Comparison of ENCODE assay signal across 18 cellular contexts in genomic region chr13:24574847-24575246, GRCh38.
"Had no signal": no experiment of that assay in that cellular context is flagged by ENCODE, and none has a peak within 500 bp of the region (broad histone marks: within the 10 kb centered on the region; RNA-seq: fewer than 3 reads in every experiment).

No MANE protein-coding gene starts in this region.

- H3K9me3 Mint-ChIP-seq: type B pancreatic cell had no signal

- H3K27me3 Mint-ChIP-seq: type B pancreatic cell had no signal

- H3K36me3 Mint-ChIP-seq: type B pancreatic cell had no signal

- ATAC-seq: left colon; naive thymus-derived CD4-positive, alpha-beta T cell; sciatic nerve had no signal

- H3K27ac Mint-ChIP-seq: type B pancreatic cell had no signal

- H3K4me1 Mint-ChIP-seq: neural crest cell had no signal

- H3K4me3 Mint-ChIP-seq: naive thymus-derived CD4-positive, alpha-beta T cell; neural crest cell; type B pancreatic cell had no signal

- DNase-seq: dorsolateral prefrontal cortex; effector CD8-positive, alpha-beta T cell; foreskin melanocyte; head of caudate nucleus; hippocampal formation; left colon; mesendoderm; naive thymus-derived CD4-positive, alpha-beta T cell; posterior cingulate gyrus; spleen; stimulated activated CD4-positive, alpha-beta T cell treated with anti-CD3 and anti-CD28 coated beads, Interleukin-15, amount 100 ng/mL, for 24 hours; stimulated activated CD4-positive, alpha-beta T cell treated with anti-CD3 and anti-CD28 coated beads, Interleukin-1b, Interleukin-23, amount 100 ng/mL, for 48 hours; stimulated activated CD4-positive, alpha-beta T cell treated with anti-CD3 and anti-CD28 coated beads, Interleukin-4, amount 100 ng/mL, for 24 hours; stimulated activated naive CD4-positive, alpha-beta T cell; thyroid gland had no signal
